11 cellular contexts compared by ENCODE assay signal in genomic region chr18:30800800-30801199, GRCh38.
"Had no signal": no experiment of that assay in that cellular context is flagged by ENCODE, and none has a peak within 500 bp of the region (broad histone marks: within the 10 kb centered on the region; RNA-seq: fewer than 3 reads in every experiment).

No MANE protein-coding gene starts in this region.

- H3K4me3 Mint-ChIP-seq: GM23338, H9, HFFc6 had no signal

- H3K27ac ChIP-seq: GM23248 had no signal

- H3K4me3 ChIP-seq: GM23248, GM23338, HAP-1 had no signal

- H2AFZ ChIP-seq: GM23248, GM23338 had no signal

- H3K27ac Mint-ChIP-seq: GM23338, H9, HFFc6 had no signal

- H3K9me3 ChIP-seq: HAP-1 had no signal

- FAIRE-seq: H1, H54 had no signal

- ATAC-seq: GM23338, HCT116 had no signal

- H3K9me3 Mint-ChIP-seq: GM23338, H9 had no signal

- DNase-seq: GM23248, GOT3, H7, H9, HCEC 1CT, HFFc6 had no signal

- H3K36me3 ChIP-seq: HAP-1 had no signal

- H3K9ac ChIP-seq: GM23248 had no signal

- H3K4me2 ChIP-seq: GM23338 had no signal
